Comparison of ENCODE assay signal across 28 cellular contexts in the genomic region with DNA sequence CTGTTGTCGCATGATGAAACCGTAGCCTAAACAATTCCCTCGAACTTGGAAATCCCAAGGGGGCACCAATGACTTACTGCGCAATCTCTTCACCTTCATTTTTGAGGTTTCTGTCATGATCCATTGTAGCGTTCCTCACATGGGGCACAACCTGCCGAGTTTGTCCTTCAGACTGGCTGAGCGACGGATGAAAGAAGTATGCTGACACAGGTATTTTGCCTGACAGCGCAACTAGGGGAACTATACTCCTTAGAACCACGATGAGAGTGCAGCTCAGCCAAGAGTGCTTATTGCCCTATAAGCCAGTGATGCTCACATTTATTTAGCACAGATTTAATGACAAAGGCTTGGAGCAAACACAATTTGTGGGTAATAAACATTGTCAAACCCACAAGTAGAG.
"Had no signal": no experiment of that assay in that cellular context is flagged by ENCODE, and none has a peak within 500 bp of the region (broad histone marks: within the 10 kb centered on the region; RNA-seq: fewer than 3 reads in every experiment).

No MANE protein-coding gene starts in this region.

- H3K27ac ChIP-seq: neural progenitor cell, ovary, parathyroid adenoma, psoas muscle, skin epidermis, spleen, thoracic aorta, thyroid gland, tibial nerve, upper lobe of left lung, vagina had no signal

- ATAC-seq: natural killer cell; psoas muscle; right cardiac atrium; sciatic nerve; stimulated activated memory B cell treated with anti-CD40 and anti-IgM and Interleukin-4, amounts not matched to agents 10 μg/mL and 1 μg/mL and 100 μg/mL, for 72 hours; stimulated activated naive CD8-positive, alpha-beta T cell treated with anti-CD3 and anti-CD28 coated beads, Interleukin-15, amount 100 ng/mL, for 72 hours; stimulated activated naive CD8-positive, alpha-beta T cell treated with anti-CD3 and anti-CD28 coated beads, Interleukin-15, Interleukin-2, amounts not matched to agents 100 U/mL and 50 U/mL, for 24 hours had no signal

- H3K4me1 ChIP-seq: neural progenitor cell, parathyroid adenoma, psoas muscle, spleen, thyroid gland, tibial nerve, upper lobe of left lung, vagina had no signal

- H3K36me3 ChIP-seq: ovary, thoracic aorta, thyroid gland, upper lobe of left lung had no signal

- H3K4me2 ChIP-seq: neural progenitor cell, smooth muscle cell had no signal

- FAIRE-seq: urothelium cell line had no signal

- H3K9ac ChIP-seq: neural progenitor cell, parathyroid adenoma had no signal

- H2AFZ ChIP-seq: neural progenitor cell, parathyroid adenoma had no signal

- DNase-seq: natural killer cell; occipital lobe; ovary; posterior cingulate gyrus; psoas muscle; right cardiac atrium; spleen; stimulated activated CD4-positive, alpha-beta T cell treated with anti-CD3 and anti-CD28 coated beads, Interleukin-12 subunit alpha, Interleukin-12 subunit beta, amount 100 ng/mL, for 4 hours; stimulated activated CD4-positive, alpha-beta T cell treated with anti-CD3 and anti-CD28 coated beads, Interleukin-1b, Interleukin-23, amount 100 ng/mL, for 48 hours; stimulated activated CD4-positive, alpha-beta T cell treated with anti-CD3 and anti-CD28 coated beads, Interleukin-4, amount 100 ng/mL, for 1 hour; stimulated activated CD4-positive, alpha-beta T cell treated with anti-CD3 and anti-CD28 coated beads, Interleukin-4, amount 100 ng/mL, for 4 hours; stimulated activated CD8-positive, alpha-beta memory T cell treated with anti-CD3 and anti-CD28 coated beads, Interleukin-4, amount 100 ng/mL, for 48 hours; stimulated activated naive CD4-positive, alpha-beta T cell; stimulated activated naive CD8-positive, alpha-beta T cell treated with anti-CD3 and anti-CD28 coated beads, Interleukin-15, amount 100 ng/mL, for 72 hours; stimulated activated naive CD8-positive, alpha-beta T cell treated with anti-CD3 and anti-CD28 coated beads, Interleukin-15, Interleukin-2, amounts not matched to agents 100 U/mL and 50 U/mL, for 24 hours; thyroid gland; trophoblast cell; upper lobe of left lung had no signal

- H3K27me3 ChIP-seq: neural progenitor cell, ovary, spleen, thyroid gland, tibial nerve, upper lobe of left lung, vagina had no signal

- H3K79me2 ChIP-seq: parathyroid adenoma had no signal

- H3K4me3 ChIP-seq: neural progenitor cell, ovary, psoas muscle, skin epidermis, smooth muscle cell, spleen, thoracic aorta, thyroid gland, tibial nerve, upper lobe of left lung, vagina had no signal
